3 cellular contexts compared by ENCODE assay signal in genomic region chrX:134388161-134389109, GRCh38.
TF ChIP-seq lines count a peak whose summit lies in the region.

No MANE protein-coding gene starts in this region.

TF ChIP-seq in liver, 16 proteins besides CTCF, POLR2A, EP300 and RAD21:
- no peak for TF ChIP-seq GABPA (IDR thresholded peaks at IDR 0.05 in 1 of 2, conservative IDR thresholded peaks at IDR 0.05 in 1 of 2)
- no peak for TF ChIP-seq JUND (IDR thresholded peaks at IDR 0.05)
- TF ChIP-seq FOXA2 (IDR thresholded peaks at IDR 0.05): no peak
- TF ChIP-seq REST (IDR thresholded peaks at IDR 0.05): no peak
- TF ChIP-seq EGR1 (IDR thresholded peaks at IDR 0.05; ENCODE audit: low read depth in 2 of 2): no peak
- no peak for TF ChIP-seq HNF4G (IDR thresholded peaks at IDR 0.05)
- no peak for TF ChIP-seq TAF1 (conservative IDR thresholded peaks at IDR 0.05)
- TF ChIP-seq FOXA1 (IDR thresholded peaks at IDR 0.05): no peak
- TF ChIP-seq ATF3 (IDR thresholded peaks at IDR 0.05): no peak
- no peak for TF ChIP-seq MAX (IDR thresholded peaks at IDR 0.05)
- TF ChIP-seq NR2F2 (IDR thresholded peaks at IDR 0.05): no peak
- TF ChIP-seq ZBTB33 (IDR thresholded peaks at IDR 0.05): no peak
- no peak for TF ChIP-seq RXRA (IDR thresholded peaks at IDR 0.05)
- TF ChIP-seq HNF4A (conservative IDR thresholded peaks at IDR 0.05): no peak
- no peak for TF ChIP-seq YY1 (IDR thresholded peaks at IDR 0.05)
- no peak for TF ChIP-seq SP1 (IDR thresholded peaks at IDR 0.05)

TF ChIP-seq in HepG2, 621 proteins besides CTCF, POLR2A, EP300 and RAD21:
- TF ChIP-seq PAX8 (CRISPR knock-in tag; IDR thresholded peaks at IDR 0.05; ENCODE audit: borderline replicate concordance): no peak
- TF ChIP-seq CCDC6 (CRISPR knock-in tag; IDR thresholded peaks at IDR 0.05): no peak
- no peak for TF ChIP-seq ZNF605 (CRISPR knock-in tag; IDR thresholded peaks at IDR 0.05)
- no peak for TF ChIP-seq ZNF207 (IDR thresholded peaks at IDR 0.05; ENCODE audit: borderline replicate concordance)
- no peak for TF ChIP-seq HINFP (CRISPR knock-in tag; IDR thresholded peaks at IDR 0.05; ENCODE audit: low read depth)
- no peak for TF ChIP-seq NFE2L1 (CRISPR knock-in tag; IDR thresholded peaks at IDR 0.05; ENCODE audit: borderline replicate concordance)
- TF ChIP-seq TERF1 (CRISPR knock-in tag; IDR thresholded peaks at IDR 0.05): no peak
- TF ChIP-seq ZNF318 (CRISPR knock-in tag; IDR thresholded peaks at IDR 0.05): no peak
- no peak for TF ChIP-seq WIZ (CRISPR knock-in tag; IDR thresholded peaks at IDR 0.05)
- no peak for TF ChIP-seq ZNF260 (CRISPR knock-in tag; IDR thresholded peaks at IDR 0.05; ENCODE audit: borderline replicate concordance, low read depth)
- no peak for TF ChIP-seq NKX3-1 (CRISPR knock-in tag; IDR thresholded peaks at IDR 0.05)
- no peak for TF ChIP-seq KLF13 (CRISPR knock-in tag; IDR thresholded peaks at IDR 0.05)

TF ChIP-seq in SK-N-SH, 30 proteins besides CTCF, POLR2A, EP300 and RAD21:
- TF ChIP-seq MAX (IDR thresholded peaks at IDR 0.05; ENCODE audit: low read depth) (no peak), TAF1 (IDR thresholded peaks at IDR 0.05; ENCODE audit: borderline replicate concordance, low read depth, low read length) (no peak), NRF1 (IDR thresholded peaks at IDR 0.05; ENCODE audit: low read depth, low read length) (no peak), TEAD4 (IDR thresholded peaks at IDR 0.05; ENCODE audit: borderline replicate concordance, insufficient read depth) (no peak), RXRA (IDR thresholded peaks at IDR 0.05; ENCODE audit: borderline replicate concordance, low read depth) (no peak), REST (IDR thresholded peaks at IDR 0.05; ENCODE audit: low read depth, low read length) (no peak), SMC3 (IDR thresholded peaks at IDR 0.05; ENCODE audit: low read depth, low read length) (no peak), SIN3A (IDR thresholded peaks at IDR 0.05; ENCODE audit: borderline replicate concordance, low read depth, low read length) (no peak), TCF12 (IDR thresholded peaks at IDR 0.05) (no peak)
